8 cellular contexts compared by ENCODE assay signal in the genomic region with DNA sequence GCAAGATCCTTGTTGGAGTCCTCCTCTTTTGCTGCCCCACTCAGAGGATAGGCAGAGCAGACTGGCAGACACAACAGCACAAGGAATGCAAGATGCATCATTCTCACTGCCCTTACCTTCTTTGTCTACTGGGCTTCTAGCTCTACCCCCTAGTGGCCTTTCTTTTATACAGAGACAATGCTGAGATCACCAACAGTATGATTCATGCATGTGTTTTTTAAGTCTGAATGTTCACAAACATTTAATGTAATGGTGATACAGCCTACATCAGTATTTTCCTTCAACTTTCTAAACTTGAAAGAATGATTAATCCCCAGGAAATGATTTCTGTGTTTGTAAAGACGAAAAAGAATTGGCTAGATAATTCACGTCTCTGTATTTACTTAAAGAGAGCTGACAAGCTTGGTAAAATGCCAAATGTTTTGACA. TPM values are rescaled to one million over a fixed set of nuclear protein-coding genes. Genes with fewer than 3 reads are reported as not detected.
DNase-seq lines count a peak whose midpoint lies in the region; ATAC-seq and TF ChIP-seq lines count a peak whose summit lies in the region.

TSS of gene MMP10 (minus strand) at position 138 of the 428 bp plus-strand sequence. CDS start at position 101, 37 bp downstream.

- H3K36me3 ChIP-seq in DND-41 (ENCODE audit: insufficient read depth, low read length) (no peaks in the 10 kb centered on the region), adipocyte (ENCODE audit: control insufficient read depth, insufficient read depth, low read length, severe bottlenecking) (no peaks in the 10 kb centered on the region), right lobe of liver (no peaks in the 10 kb centered on the region), tibial nerve (no peaks in the 10 kb centered on the region)

- intact Hi-C loops in right lobe of liver (cut with DNase I): no loop called here

- 1% methylated on average over 2 of the region's 2 CpGs for WGBS in right lobe of liver (ENCODE audit: insufficient coverage, low coverage, low lambda C conversion rate, missing lambda C conversion rate)
- 11 to 14% methylated on average over 2 of the region's 2 CpGs for WGBS in tibial nerve, 2 donors

- TF ChIP-seq EP300 in tibial nerve (IDR thresholded peaks at IDR 0.05): no peak

- no peak within 1 kb of the TSS for H2AFZ ChIP-seq in DND-41 (ENCODE audit: low read depth, low read length)

- H3K4me2 ChIP-seq in DND-41 (ENCODE audit: insufficient read depth, low read length): no peak within 1 kb of the TSS

- peak; percentile 18 for TF ChIP-seq CTCF in DND-41 (IDR thresholded peaks at IDR 0.05; ENCODE audit: borderline replicate concordance, extremely low read depth, low read length, poor library complexity, severe bottlenecking)
- TF ChIP-seq CTCF in right lobe of liver (IDR thresholded peaks at IDR 0.05): peak in 2 of 4 donors; percentile 21 to 27
- TF ChIP-seq CTCF in tibial nerve (IDR thresholded peaks at IDR 0.05): no peak

- H3K27ac ChIP-seq in DND-41 (ENCODE audit: low read length) (no peak within 1 kb of the TSS), right lobe of liver (no peak within 1 kb of the TSS), tibial nerve (no peak within 1 kb of the TSS)

- H4K20me1 ChIP-seq in DND-41 (ENCODE audit: insufficient read depth, low read length): no peaks in the 10 kb centered on the region

- DNase-seq in DND-41: no peak
- peak; percentile 50 to 72 for DNase-seq in Kasumi-1 (lab: John Stamatoyannopoulos, UW)
- peak; percentile 71 for DNase-seq in adipocyte (ENCODE audit: low read depth)
- no peak for DNase-seq in right lobe of liver
- no peak for DNase-seq in GDM1 (lab: John Stamatoyannopoulos, UW)
- no peak for DNase-seq in NCI-H1436 treated with DMSO at 0.1 percent for 48 hours (lab: John Stamatoyannopoulos, UW)
- DNase-seq in anterior cingulate cortex (lab: John Stamatoyannopoulos, UW): no peak
- DNase-seq in tibial nerve (ENCODE audit: low spot score in 2 of 2): no peak

- H3K9ac ChIP-seq in DND-41 (ENCODE audit: low read depth, low read length): no peak within 1 kb of the TSS
- no peak within 1 kb of the TSS for H3K9ac ChIP-seq in adipocyte (ENCODE audit: low read length)

- ATAC-seq in DND-41 (ENCODE audit: insufficient read depth, low read depth) (no peak), right lobe of liver (peak; percentile 35 to 78 (median 49))

- H3K4me3 ChIP-seq in DND-41 (ENCODE audit: low read depth in 1 of 2, low read length in 2 of 2): no peak within 1 kb of the TSS
- H3K4me3 ChIP-seq in adipocyte (ENCODE audit: low read length): peak within 1 kb of the TSS; percentile 29
- H3K4me3 ChIP-seq in right lobe of liver: no peak within 1 kb of the TSS
- H3K4me3 ChIP-seq in tibial nerve: no peak within 1 kb of the TSS

- no peaks in the 10 kb centered on the region for H3K4me1 ChIP-seq in DND-41 (ENCODE audit: insufficient read depth, low read length)
- peaks cover 6% of the 10 kb centered on the region for H3K4me1 ChIP-seq in adipocyte (ENCODE audit: control insufficient read depth, insufficient read depth, low read length)
- H3K4me1 ChIP-seq in right lobe of liver: no peaks in the 10 kb centered on the region
- H3K4me1 ChIP-seq in tibial nerve: no peaks in the 10 kb centered on the region

- peaks cover 6% of the 10 kb centered on the region for H3K27me3 ChIP-seq in DND-41 (ENCODE audit: insufficient read depth, low read length, poor library complexity)
- no peaks in the 10 kb centered on the region for H3K27me3 ChIP-seq in adipocyte (replicated peaks; ENCODE audit: control insufficient read depth, insufficient read depth, low read length)
- no peaks in the 10 kb centered on the region for H3K27me3 ChIP-seq in right lobe of liver
- H3K27me3 ChIP-seq in tibial nerve: no peaks in the 10 kb centered on the region

- no peaks in the 10 kb centered on the region for H3K79me2 ChIP-seq in DND-41 (ENCODE audit: insufficient read depth, low read length)

- TF ChIP-seq POLR2A in right lobe of liver (IDR thresholded peaks at IDR 0.05) (no peak), tibial nerve (IDR thresholded peaks at IDR 0.05) (no peak)

- H3K9me3 ChIP-seq in DND-41 (ENCODE audit: insufficient read depth, low read length, severe bottlenecking) (no peaks in the 10 kb centered on the region), adipocyte (ENCODE audit: control insufficient read depth, low read length) (no peaks in the 10 kb centered on the region), right lobe of liver (no peaks in the 10 kb centered on the region), tibial nerve (no peaks in the 10 kb centered on the region)

RNA-seq across cellular contexts. Expression of gene MMP10, which starts in this region (rescaled TPM):
- total RNA-seq in right lobe of liver (under 1 TPM in 1 of 6 experiments, not detected in 5; 0.35 TPM), tibial nerve (not detected)

Comparison
In these comparisons a context has a peak if more than half of its experiments do, and no peak if none do; other contexts are left out.
1. Peak in ATAC-seq in right lobe of liver; RNA of the gene not detected or under 1 TPM.
2. DNase-seq: peak in Kasumi-1 (2 of 2) and adipocyte (single experiment); none in DND-41 (single experiment), right lobe of liver (0 of 3), GDM1 (single experiment), NCI-H1436 treated with DMSO at 0.1 percent for 48 hours (single experiment), anterior cingulate cortex (0 of 58) and tibial nerve (0 of 2).